ENCODE assay signal across 8 cellular contexts in the genomic region with DNA sequence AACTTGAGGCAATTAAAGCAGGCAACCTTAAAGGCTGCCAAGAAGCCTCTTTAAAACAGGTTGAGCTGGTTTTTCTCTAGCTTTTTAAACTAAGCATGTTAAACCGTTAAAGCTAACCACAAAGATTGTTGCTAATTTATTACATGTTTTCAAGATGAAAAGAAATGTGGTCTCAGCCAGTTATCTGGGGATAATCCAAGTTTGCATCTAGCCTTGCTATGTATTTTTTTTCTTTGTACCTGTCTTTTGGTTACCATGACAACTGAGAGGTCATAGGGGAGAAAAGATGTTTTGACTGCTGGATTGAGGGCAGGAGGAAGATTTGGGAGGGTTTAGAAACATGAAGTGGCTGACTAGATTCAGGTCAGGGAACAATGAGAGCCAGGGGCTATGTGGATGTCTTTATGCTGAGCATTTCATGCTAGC. TPM values are rescaled to one million over a fixed set of nuclear protein-coding genes. Genes with fewer than 3 reads are reported as not detected.
DNase-seq lines count a peak whose midpoint lies in the region; ATAC-seq and TF ChIP-seq lines count a peak whose summit lies in the region.

No MANE protein-coding gene starts in this region.

- ATAC-seq in activated T-cell treated with anti-CD3 and anti-CD28 coated beads, Interleukin-2, amount 50 U/mL, for 72 hours (replicated peaks in 1 of 2), result peak; percentile 58 to 80
- no peak for ATAC-seq in GM21423 (IDR thresholded peaks at IDR 0.05; ENCODE audit: unreplicated experiment)

- no peak for TF ChIP-seq CTCF in type B pancreatic cell (conservative IDR thresholded peaks at IDR 0.05)
- no peak for TF ChIP-seq CTCF in BE2C (IDR thresholded peaks at IDR 0.05; ENCODE audit: low read depth, low read length)

- H3K4me1 ChIP-seq in BE2C, result no peaks in the 10 kb centered on the region

- no peaks in the 10 kb centered on the region for H3K27me3 ChIP-seq in BE2C

- H3K36me3 ChIP-seq in SK-N-MC (ENCODE audit: insufficient read depth, low read length) (no peaks in the 10 kb centered on the region), BE2C (no peaks in the 10 kb centered on the region)

- no peaks in the 10 kb centered on the region for H3K36me3 Mint-ChIP-seq in activated T-cell treated with anti-CD3 and anti-CD28 coated beads, Interleukin-2, amount 50 U/mL, for 72 hours (ENCODE audit: insufficient read depth in 2 of 2)
- no peaks in the 10 kb centered on the region for H3K36me3 Mint-ChIP-seq in type B pancreatic cell

- H3K9me3 ChIP-seq in SK-N-MC (ENCODE audit: low read depth, low read length) (no peaks in the 10 kb centered on the region), BE2C (no peaks in the 10 kb centered on the region)

- peak overlapping the region; percentile 4; the same call in 1 of the 2 replicates for H3K27ac ChIP-seq in SK-N-MC

- H3K4me3 ChIP-seq in SK-N-MC (no peak overlapping the region), BE2C (ENCODE audit: low read depth, low read length) (no peak overlapping the region)

- no peak for DNase-seq in activated T-cell treated with anti-CD3 and anti-CD28 coated beads, Interleukin-2, amount 50 U/mL, for 72 hours
- no peak for DNase-seq in activated T-cell treated with anti-CD3 and anti-CD28 coated beads, Interleukin-2, amount 50 U/mL, for 1 hour
- no peak for DNase-seq in SK-N-MC (ENCODE audit: low read depth, low spot score)
- peak; percentile 21 for DNase-seq in iris pigment epithelial cell (ENCODE audit: low read depth)
- DNase-seq in type B pancreatic cell (ENCODE audit: extremely low spot score, unreplicated experiment), result no peak
- no peak for DNase-seq in BE2C
- no peak for DNase-seq in NCI-H2081 (lab: John Stamatoyannopoulos, UW)

- H3K27me3 Mint-ChIP-seq in activated T-cell treated with anti-CD3 and anti-CD28 coated beads, Interleukin-2, amount 50 U/mL, for 72 hours (ENCODE audit: low read depth), result no peaks in the 10 kb centered on the region
- no peaks in the 10 kb centered on the region for H3K27me3 Mint-ChIP-seq in type B pancreatic cell

- peaks cover 34% of the 10 kb centered on the region for H3K4me1 Mint-ChIP-seq in activated T-cell treated with anti-CD3 and anti-CD28 coated beads, Interleukin-2, amount 50 U/mL, for 72 hours (ENCODE audit: low read depth)
- H3K4me1 Mint-ChIP-seq in type B pancreatic cell (ENCODE audit: unreplicated experiment), result peaks cover 12% of the 10 kb centered on the region

- H3K9me3 Mint-ChIP-seq in activated T-cell treated with anti-CD3 and anti-CD28 coated beads, Interleukin-2, amount 50 U/mL, for 72 hours, result no peaks in the 10 kb centered on the region
- H3K9me3 Mint-ChIP-seq in type B pancreatic cell, result no peaks in the 10 kb centered on the region

- H3K27ac Mint-ChIP-seq in activated T-cell treated with anti-CD3 and anti-CD28 coated beads, Interleukin-2, amount 50 U/mL, for 72 hours, result no peak overlapping the region
- peak overlapping the region; percentile 55 for H3K27ac Mint-ChIP-seq in type B pancreatic cell

- H3K4me3 Mint-ChIP-seq in activated T-cell treated with anti-CD3 and anti-CD28 coated beads, Interleukin-2, amount 50 U/mL, for 72 hours, result peak overlapping the region in 1 of 2 donors; percentile 21
- peak overlapping the region; percentile 15 for H3K4me3 Mint-ChIP-seq in type B pancreatic cell

- no peak overlapping the region for H3K9ac ChIP-seq in SK-N-MC (ENCODE audit: insufficient read length)

RNA-seq across cellular contexts. Expression of a gene that starts 19.2 kb away (rescaled TPM):
- total RNA-seq in activated T-cell treated with anti-CD3 and anti-CD28 coated beads, Interleukin-2, amount 50 U/mL, for 72 hours, result 10 to 100 TPM; 12.1 to 16.4 TPM
- total RNA-seq in type B pancreatic cell (ENCODE audit: low replicate concordance), result 5.0 and 10.3 TPM in 2 replicates
- 0.45 TPM for polyA plus RNA-seq in BE2C (2012; ENCODE audit: insufficient read depth, insufficient read length, low read depth)

RNA-seq across cellular contexts. Expression of a gene that starts 50.0 kb away (rescaled TPM):
- not detected for total RNA-seq in activated T-cell treated with anti-CD3 and anti-CD28 coated beads, Interleukin-2, amount 50 U/mL, for 72 hours
- total RNA-seq in type B pancreatic cell (ENCODE audit: low replicate concordance), result 7.3 and 12.5 TPM in 2 replicates
- polyA plus RNA-seq in BE2C (2012; ENCODE audit: insufficient read depth, insufficient read length, low read depth), result not detected
